Comparison of ENCODE assay signal across 18 cellular contexts in genomic region chr15:99369250-99369649, GRCh38.
"Had no signal": no experiment of that assay in that cellular context is flagged by ENCODE, and none has a peak within 500 bp of the region (broad histone marks: within the 10 kb centered on the region; RNA-seq: fewer than 3 reads in every experiment).

No MANE protein-coding gene starts in this region.

- H3K4me1 Mint-ChIP-seq: brain had no signal

- H3K27ac Mint-ChIP-seq: brain; memory B cell; stimulated activated naive B cell treated with anti-CD40 and anti-IgM and Interleukin-4, amounts not matched to agents 10 μg/mL and 1 μg/mL and 100 μg/mL, for 72 hours; type B pancreatic cell; WTC11 had no signal

- H3K4me3 Mint-ChIP-seq: activated naive CD4-positive, alpha-beta T cell treated with anti-CD3 and anti-CD28 coated beads, Interleukin-2, amount 50 U/mL, for 24 hours; brain; memory B cell; stimulated activated naive B cell treated with anti-CD40 and anti-IgM and Interleukin-4, amounts not matched to agents 10 μg/mL and 1 μg/mL and 100 μg/mL, for 72 hours; type B pancreatic cell; WTC11 had no signal

- DNase-seq: activated CD4-positive, alpha-beta T cell treated with anti-CD3 and anti-CD28 coated beads for 48 hours; activated CD8-positive, alpha-beta memory T cell treated with anti-CD3 and anti-CD28 coated beads for 24 hours; activated effector memory CD4-positive, alpha-beta T cell treated with Interleukin-2 at 50 U/mL for 16 hours; aorta; erythroblast; foreskin keratinocyte; left colon; posterior cingulate gyrus; right lobe of liver; stimulated activated CD4-positive, alpha-beta T cell treated with anti-CD3 and anti-CD28 coated beads, Interleukin-2, amount 100 ng/mL, for 24 hours; stimulated activated naive B cell treated with anti-CD40 and anti-IgM and Interleukin-4, amounts not matched to agents 10 μg/mL and 1 μg/mL and 100 μg/mL, for 72 hours; T-helper 9 cell had no signal

- H3K27me3 Mint-ChIP-seq: activated naive CD4-positive, alpha-beta T cell treated with anti-CD3 and anti-CD28 coated beads, Interleukin-2, amount 50 U/mL, for 24 hours; brain; memory B cell; stimulated activated naive B cell treated with anti-CD40 and anti-IgM and Interleukin-4, amounts not matched to agents 10 μg/mL and 1 μg/mL and 100 μg/mL, for 72 hours; type B pancreatic cell had no signal

- ATAC-seq: foreskin keratinocyte; left colon; right lobe of liver; SK-N-SH treated with all-trans-retinoic acid at 6 μM for 48 hours; stimulated activated naive B cell treated with anti-CD40 and anti-IgM and Interleukin-4, amounts not matched to agents 10 μg/mL and 1 μg/mL and 100 μg/mL, for 72 hours; WTC11 had no signal
